Comparison of ENCODE assay signal across 20 cellular contexts in genomic region chr11:100543386-100543785, GRCh38.
"Had no signal": no experiment of that assay in that cellular context is flagged by ENCODE, and none has a peak within 500 bp of the region (broad histone marks: within the 10 kb centered on the region; RNA-seq: fewer than 3 reads in every experiment).

No MANE protein-coding gene starts in this region.

- H3K27me3 ChIP-seq: dorsolateral prefrontal cortex, gastrocnemius medialis, left lung, neutrophil, sigmoid colon, stomach, thyroid gland, vagina had no signal

- H3K4me3 ChIP-seq: dorsolateral prefrontal cortex, gastrocnemius medialis, left lung, mucosa of descending colon, sigmoid colon, stomach, thyroid gland, vagina had no signal

- H3K9ac ChIP-seq: parathyroid adenoma had no signal

- H2AFZ ChIP-seq: parathyroid adenoma had no signal

- H3K79me2 ChIP-seq: parathyroid adenoma had no signal

- H3K27ac ChIP-seq: dorsolateral prefrontal cortex, gastrocnemius medialis, left lung, neutrophil, parathyroid adenoma, sigmoid colon, stomach, thyroid gland, vagina had no signal

- H3K4me1 ChIP-seq: gastrocnemius medialis, left lung, parathyroid adenoma, sigmoid colon, stomach, thyroid gland, vagina had no signal

- DNase-seq: dorsolateral prefrontal cortex; effector CD4-positive, alpha-beta T cell; foreskin fibroblast; gastrocnemius medialis; head of caudate nucleus; left lung; mesenchymal stem cell; mucosa of descending colon; naive B cell; right cardiac atrium; sigmoid colon; stimulated activated CD4-positive, alpha-beta T cell treated with anti-CD3 and anti-CD28 coated beads, Interleukin-2, amount 100 ng/mL, for 24 hours; stimulated activated CD4-positive, alpha-beta T cell treated with anti-CD3 and anti-CD28 coated beads, Interleukin-4, amount 100 ng/mL, for 24 hours; stimulated activated naive CD4-positive, alpha-beta T cell treated with Interleukin-2 at 50 U/mL for 16 hours; stomach; thyroid gland; trophoblast cell had no signal

- H3K9me3 ChIP-seq: gastrocnemius medialis, left lung, mucosa of descending colon, neutrophil, sigmoid colon, stomach, thyroid gland, vagina had no signal

- H3K36me3 ChIP-seq: gastrocnemius medialis, left lung, neutrophil, sigmoid colon, stomach, thyroid gland, vagina had no signal
